In genomic region chr4:187606581-187606980, GRCh38 we compare ENCODE assay signal across 9 cellular contexts.
A peak's percentile ranks its signal among the peaks of the same experiment; 100 is the strongest.
DNase-seq lines count a peak whose midpoint lies in the region; ATAC-seq and TF ChIP-seq lines count a peak whose summit lies in the region.
"Had no signal": no experiment of that assay in that cellular context is flagged by ENCODE, and none has a peak within 500 bp of the region (broad histone marks: within the 10 kb centered on the region; RNA-seq: fewer than 3 reads in every experiment).

No MANE protein-coding gene starts in this region.

- H4K5ac ChIP-seq in IMR-90 (ENCODE audit: low read depth, low read length): peak overlapping the region; percentile 65

- peaks cover 15% of the 10 kb centered on the region for H3K9me1 ChIP-seq in IMR-90 (ENCODE audit: insufficient read depth, low read length)

- ATAC-seq in IMR-90 (ENCODE audit: low read depth) (peak; percentile 64), GM18520 (IDR thresholded peaks at IDR 0.05; ENCODE audit: unreplicated experiment) (no peak), HG02763 (IDR thresholded peaks at IDR 0.05; ENCODE audit: unreplicated experiment) (no peak)
- ATAC-seq: naive thymus-derived CD4-positive, alpha-beta T cell had no signal

- H3F3A ChIP-seq in smooth muscle cell (ENCODE audit: low read depth): peaks cover 8% of the 10 kb centered on the region

- H3K4me2 ChIP-seq in IMR-90 (ENCODE audit: low read depth, low read length) (no peak overlapping the region), smooth muscle cell (no peak overlapping the region)

- no peak for TF ChIP-seq POLR2A in IMR-90 (IDR thresholded peaks at IDR 0.05; ENCODE audit: low read depth, low read length)

- H2AK5ac ChIP-seq in IMR-90 (ENCODE audit: low read depth, low read length): no peak overlapping the region; the same call in 1 of the 2 replicates

- H3K14ac ChIP-seq in IMR-90 (replicated peaks; ENCODE audit: low read depth, low read length): peak overlapping the region; percentile 65

- peak overlapping the region; percentile 96 for H2BK120ac ChIP-seq in IMR-90 (ENCODE audit: low read depth, low read length)

- POLR2A ChIA-PET in IMR-90 (lab: Charles Lee; ENCODE audit: unreplicated experiment): no interaction called here

- H3K9me3 ChIP-seq in BE2C (no peaks in the 10 kb centered on the region), IMR-90 (ENCODE audit: control insufficient read depth, insufficient read depth, low read length) (no peaks in the 10 kb centered on the region), smooth muscle cell (replicated peaks; ENCODE audit: low read depth) (no peaks in the 10 kb centered on the region)

- BruUV-seq in IMR-90 (replicated peaks; lab: Mats Ljungman, UMichigan): no TSS peak

- H3K9ac ChIP-seq in IMR-90 (ENCODE audit: low read depth, low read length): no peak overlapping the region
- H3K9ac ChIP-seq in smooth muscle cell (ENCODE audit: low read depth): no peak overlapping the region

- peak overlapping the region; percentile 91 for H2BK20ac ChIP-seq in IMR-90 (ENCODE audit: low read depth, low read length)

- no peak overlapping the region for H3K4me3 ChIP-seq in BE2C (ENCODE audit: low read depth, low read length)
- no peak overlapping the region for H3K4me3 ChIP-seq in IMR-90 (ENCODE audit: insufficient read depth, low read depth, low read length)
- H3K4me3 ChIP-seq in smooth muscle cell: no peak overlapping the region

- peak overlapping the region; percentile 55; the same call in 1 of the 2 replicates for H3K27ac ChIP-seq in IMR-90 (ENCODE audit: insufficient read depth, low read length)
- H3K27ac ChIP-seq in smooth muscle cell (ENCODE audit: low read depth): no peak overlapping the region

- no peaks in the 10 kb centered on the region for H3K9me3 Mint-ChIP-seq in glutamatergic neuron (ENCODE audit: unreplicated experiment)

- intact Hi-C loops in IMR-90 (cut with micrococcal nuclease): loop anchor here (1.0 to 10.0 kb wide), 7 partner anchors 296 to 1596 kb away; no protein-coding TSS in a partner anchor

- CTCF ChIA-PET in IMR-90 (lab: Yijun Ruan, JAX): interaction anchor here (1.0 kb wide), 1 partner anchor 153 kb away, joined by 3 read pairs; no protein-coding TSS in a partner anchor

- dilution Hi-C loops in IMR-90 (cut with HindIII; ENCODE audit: low sequenced_read_pairs, unreplicated experiment): no loop called here

- no CpG with 5 or more reads among the region's 1 CpG for WGBS in IMR-90 (ENCODE audit: extremely low coverage in 2 of 2, insufficient read length in 1 of 2), 2 experiments
- WGBS in smooth muscle cell (ENCODE audit: low lambda C conversion rate): 14% methylated on average over 1 of the region's 1 CpG

- no peaks in the 10 kb centered on the region for H3K79me2 ChIP-seq in smooth muscle cell (ENCODE audit: low read depth)

- H2AFZ ChIP-seq in IMR-90 (replicated peaks; ENCODE audit: low read length, poor library complexity) (no peak overlapping the region), smooth muscle cell (ENCODE audit: low read depth) (no peak overlapping the region)

- no peak overlapping the region for H3K27ac Mint-ChIP-seq in glutamatergic neuron (ENCODE audit: unreplicated experiment)
- H3K27ac Mint-ChIP-seq: naive thymus-derived CD4-positive, alpha-beta T cell had no signal

- H3K4me1 ChIP-seq in BE2C (no peaks in the 10 kb centered on the region), IMR-90 (ENCODE audit: control insufficient read depth, insufficient read depth, low read length) (peaks cover 11% of the 10 kb centered on the region), smooth muscle cell (ENCODE audit: low read depth) (peaks cover 3% of the 10 kb centered on the region)

- 0 out of 3 replicates have a peak overlapping the region, but pooled peaks have one; percentile 95 for H2BK15ac ChIP-seq in IMR-90 (ENCODE audit: low read depth, low read length)

- H3K4me1 Mint-ChIP-seq in glutamatergic neuron (ENCODE audit: low read depth, unreplicated experiment): peaks cover 4% of the 10 kb centered on the region
- H3K4me1 Mint-ChIP-seq: naive thymus-derived CD4-positive, alpha-beta T cell had no signal

- H3K18ac ChIP-seq in IMR-90 (ENCODE audit: low read depth, low read length): peak overlapping the region; percentile 37

- H4K8ac ChIP-seq in IMR-90 (ENCODE audit: low read depth in 2 of 2, low read length in 2 of 2): peak overlapping the region; percentile 39 to 91; a peak in 3 of 4 replicates

- no peaks in the 10 kb centered on the region for H3K79me1 ChIP-seq in IMR-90 (ENCODE audit: low read depth in 1 of 2, low read length in 2 of 2)

- H4K20me1 ChIP-seq in IMR-90 (ENCODE audit: insufficient read depth, low read length) (no peaks in the 10 kb centered on the region), smooth muscle cell (ENCODE audit: low read depth) (no peaks in the 10 kb centered on the region)

- H3K23ac ChIP-seq in IMR-90 (ENCODE audit: low read depth, low read length): no peak overlapping the region

- H3K27me3 ChIP-seq in BE2C (no peaks in the 10 kb centered on the region), IMR-90 (ENCODE audit: control insufficient read depth, insufficient read depth, low read length) (no peaks in the 10 kb centered on the region), smooth muscle cell (ENCODE audit: low read depth) (no peaks in the 10 kb centered on the region)

- TF ChIP-seq RAD21 in IMR-90 (IDR thresholded peaks at IDR 0.05; ENCODE audit: low read length): peak; percentile 90

- TF ChIP-seq CTCF in BE2C (IDR thresholded peaks at IDR 0.05; ENCODE audit: low read depth, low read length) (peak; percentile 87), GM12873 (IDR thresholded peaks at IDR 0.05; ENCODE audit: insufficient read depth, low read depth, low read length, missing control alignments) (peak; percentile 73), IMR-90 (conservative IDR thresholded peaks at IDR 0.05; ENCODE audit: low read depth, low read length) (peak; percentile 86), glutamatergic neuron (IDR thresholded peaks at IDR 0.05; ENCODE audit: partially characterized antibody, unreplicated experiment) (peak; percentile 97), smooth muscle cell (IDR thresholded peaks at IDR 0.05; ENCODE audit: borderline replicate concordance, insufficient read depth, poor library complexity, severe bottlenecking) (peak; percentile 97)

- peak overlapping the region; percentile 89 for H2BK5ac ChIP-seq in IMR-90 (ENCODE audit: low read depth, low read length, poor library complexity, severe bottlenecking)

- H3K36me3 ChIP-seq in BE2C (no peaks in the 10 kb centered on the region), IMR-90 (ENCODE audit: control insufficient read depth, insufficient read depth, low read length) (no peaks in the 10 kb centered on the region), smooth muscle cell (ENCODE audit: low read depth) (no peaks in the 10 kb centered on the region)

- no peaks in the 10 kb centered on the region for H3K36me3 Mint-ChIP-seq in glutamatergic neuron (ENCODE audit: unreplicated experiment)
- H3K36me3 Mint-ChIP-seq: naive thymus-derived CD4-positive, alpha-beta T cell had no signal

- in situ Hi-C loops in IMR-90 (cut with MboI; ENCODE audit: low sequenced_read_pairs): loop anchor here (10.0 kb wide), 1 partner anchor 882 kb away; the partner anchor contains the start of gene FAT1

- H4K91ac ChIP-seq in IMR-90 (ENCODE audit: insufficient read depth, low read depth, low read length): peak overlapping the region; percentile 89

- peak overlapping the region; percentile 93 for H3K4ac ChIP-seq in IMR-90 (ENCODE audit: low read depth, low read length)

- H3K56ac ChIP-seq in IMR-90 (ENCODE audit: extremely low read depth, insufficient read depth, low read length): no peak overlapping the region; the same call in 1 of the 2 replicates

- H2AK9ac ChIP-seq in IMR-90 (replicated peaks; ENCODE audit: low read depth, low read length, poor library complexity): no peak overlapping the region

- no peak overlapping the region for H3K4me3 Mint-ChIP-seq in glutamatergic neuron (ENCODE audit: unreplicated experiment)
- H3K4me3 Mint-ChIP-seq: naive thymus-derived CD4-positive, alpha-beta T cell had no signal

- H3K27me3 Mint-ChIP-seq in glutamatergic neuron (ENCODE audit: unreplicated experiment): no peaks in the 10 kb centered on the region

- DNase-seq in BE2C: peak; percentile 41
- DNase-seq in IMR-90: peak; percentile 69
- DNase-seq in SW480 (ENCODE audit: low spot score): peak; percentile 21
- peak; percentile 46 for DNase-seq in glutamatergic neuron
- DNase-seq in smooth muscle cell (lab: John Stamatoyannopoulos, UW; ENCODE audit: unreplicated experiment): no peak

TF ChIP-seq in IMR-90, 13 proteins besides CTCF, POLR2A, EP300 and RAD21:
- TF ChIP-seq USF2 (IDR thresholded peaks at IDR 0.05; ENCODE audit: low read depth, low read length) (peak; percentile 60; the same call in 1 of the 2 replicates), SMC3 (IDR thresholded peaks at IDR 0.05; ENCODE audit: low read depth, low read length) (peak; percentile 81), MXI1 (IDR thresholded peaks at IDR 0.05; ENCODE audit: borderline replicate concordance, low read depth, low read length) (no peak)
